In genomic region chr1:226349801-226350503, GRCh38 we compare ENCODE assay signal across 9 cellular contexts. TPM values are rescaled to one million over a fixed set of nuclear protein-coding genes. Genes with fewer than 3 reads are reported as not detected.
DNase-seq lines count a peak whose midpoint lies in the region; ATAC-seq, FAIRE-seq and TF ChIP-seq lines count a peak whose summit lies in the region.
"Had no signal": no experiment of that assay in that cellular context is flagged by ENCODE, and none has a peak within 500 bp of the region (broad histone marks: within the 10 kb centered on the region; RNA-seq: fewer than 3 reads in every experiment).

No MANE protein-coding gene starts in this region.

- peaks cover 45% of the 10 kb centered on the region for H3K4me1 Mint-ChIP-seq in activated B cell treated with CpG ODN at 0.5 μM for 24 hours

- no peaks in the 10 kb centered on the region for H3K27me3 Mint-ChIP-seq in activated B cell treated with CpG ODN at 0.5 μM for 24 hours

- H2AFZ ChIP-seq in GM23248: no peak overlapping the region

- CTCF ChIA-PET in activated B cell treated with CpG ODN at 0.5 μM for 24 hours (lab: Charles Lee): interaction anchor here (0.7 kb wide), 1 partner anchor 224 kb away, joined by 3 read pairs; no protein-coding TSS in a partner anchor

- DNase-seq in activated B cell treated with CpG ODN at 0.5 μM for 24 hours (no peak), small intestine (peak; percentile 92), GM23248 (no peak), DMS53 (lab: John Stamatoyannopoulos, UW) (no peak)
- no peak for DNase-seq in stimulated activated CD4-positive, alpha-beta T cell treated with anti-CD3 and anti-CD28 coated beads, Interleukin-1b, Interleukin-23, amount 100 ng/mL, for 48 hours
- DNase-seq: left ventricle myocardium inferior had no signal

- no peak overlapping the region for H3K4me2 ChIP-seq in GM23248 (ENCODE audit: unreplicated experiment)

- H3K4me1 ChIP-seq in small intestine (ENCODE audit: control insufficient read depth in 2 of 2, insufficient read depth in 1 of 2, low read depth in 1 of 2, low read length in 1 of 2) (no peaks in the 10 kb centered on the region), GM23248 (ENCODE audit: insufficient read depth) (no peaks in the 10 kb centered on the region)

- WGBS in small intestine, 3 donors: 13 to 34% (median 31%) methylated on average over 17 of the region's 17 CpGs
- 70 to 72% methylated on average over 17 of the region's 17 CpGs for WGBS in GM23248 (ENCODE audit: low coverage in 1 of 2, low lambda C conversion rate in 2 of 2, missing lambda C conversion rate in 2 of 2), 2 experiments

- no peaks in the 10 kb centered on the region for H3K9me3 Mint-ChIP-seq in activated B cell treated with CpG ODN at 0.5 μM for 24 hours

- in situ Hi-C loops in GM23248 (cut with MboI): no loop called here

- peak overlapping the region; percentile 68 for H3K27ac Mint-ChIP-seq in activated B cell treated with CpG ODN at 0.5 μM for 24 hours

- H3F3A ChIP-seq in GM23248 (ENCODE audit: insufficient read depth): no peaks in the 10 kb centered on the region

- no peak overlapping the region for H3K9ac ChIP-seq in GM23248

- H3K27me3 ChIP-seq in small intestine (ENCODE audit: control insufficient read depth in 2 of 2, insufficient read depth in 2 of 2, low read length in 2 of 2) (no peaks in the 10 kb centered on the region), GM23248 (replicated peaks; ENCODE audit: insufficient read depth) (no peaks in the 10 kb centered on the region)

- no peaks in the 10 kb centered on the region for H3K9me3 ChIP-seq in small intestine (ENCODE audit: control insufficient read depth, low read depth)
- H3K9me3 ChIP-seq in GM23248 (ENCODE audit: low read depth): no peaks in the 10 kb centered on the region
- H3K9me3 ChIP-seq: left ventricle myocardium inferior had no signal

- no peak for FAIRE-seq in small intestine (lab: Jason Lieb, UNC)
- FAIRE-seq: endometrium had no signal

- H4K20me1 ChIP-seq in GM23248 (ENCODE audit: insufficient read depth): no peaks in the 10 kb centered on the region

- no peaks in the 10 kb centered on the region for H3K36me3 Mint-ChIP-seq in activated B cell treated with CpG ODN at 0.5 μM for 24 hours (ENCODE audit: low read depth)

- POLR2A ChIA-PET in activated B cell treated with CpG ODN at 0.5 μM for 24 hours (lab: Charles Lee): no interaction called here

- no peak for TF ChIP-seq CTCF in activated B cell treated with CpG ODN at 0.5 μM for 24 hours (IDR thresholded peaks at IDR 0.05)

- peak overlapping the region; percentile 41 for H3K4me3 Mint-ChIP-seq in activated B cell treated with CpG ODN at 0.5 μM for 24 hours

- intact Hi-C loops in activated B cell treated with CpG ODN at 0.5 μM for 24 hours (cut with micrococcal nuclease): no loop called here

- peak overlapping the region; percentile 76 to 79 for H3K27ac ChIP-seq in small intestine (ENCODE audit: low read depth in 1 of 2, low read length in 1 of 2)
- H3K27ac ChIP-seq in GM23248: no peak overlapping the region
- H3K27ac ChIP-seq: left ventricle myocardium inferior had no signal

- no peaks in the 10 kb centered on the region for H3K36me3 ChIP-seq in small intestine (ENCODE audit: control insufficient read depth in 2 of 2, insufficient read depth in 2 of 2, low read length in 2 of 2)
- no peaks in the 10 kb centered on the region for H3K36me3 ChIP-seq in GM23248 (ENCODE audit: low read depth)
- H3K36me3 ChIP-seq: left ventricle myocardium inferior had no signal

- H3K4me3 ChIP-seq in small intestine (ENCODE audit: low read depth in 1 of 2, low read length in 2 of 2) (no peak overlapping the region), GM23248 (no peak overlapping the region)
- H3K4me3 ChIP-seq: left ventricle myocardium inferior had no signal

- ATAC-seq in GM18868 (IDR thresholded peaks at IDR 0.05; ENCODE audit: unreplicated experiment) (peak; percentile 59), HG03175 (IDR thresholded peaks at IDR 0.05; ENCODE audit: unreplicated experiment) (peak; percentile 37), activated B cell treated with CpG ODN at 0.5 μM for 24 hours (ENCODE audit: low read depth) (peak; percentile 45)

- H3K9me2 ChIP-seq in GM23248 (ENCODE audit: insufficient read depth): no peaks in the 10 kb centered on the region

- H3K79me2 ChIP-seq in GM23248 (ENCODE audit: insufficient read depth): no peaks in the 10 kb centered on the region

RNA-seq across cellular contexts. Expression of gene LIN9, which starts 41.0 kb away (rescaled TPM):
- total RNA-seq in activated B cell treated with CpG ODN at 0.5 μM for 24 hours: 3.5 and 4.5 TPM in 2 replicates
- 1 to 10 TPM; 1.8 to 4.9 (median 2.4) TPM for polyA plus RNA-seq in small intestine
- 2.8 and 4.0 TPM in 2 replicates for total RNA-seq in GM23248 (2014; rRNA removed; shearing (Covaris generic))
- 3.9 and 4.7 TPM in 2 replicates for polyA plus RNA-seq in GM23248 (2016; fragmentation: Nextera tagmentation; extraction: Ambion mirVana)

RNA-seq across cellular contexts. Expression of gene PARP1, which starts 57.9 kb away (rescaled TPM):
- total RNA-seq in activated B cell treated with CpG ODN at 0.5 μM for 24 hours: 232 and 260 TPM in 2 replicates
- 10 to 100 TPM; 17.4 to 46.5 (median 23.8) TPM for polyA plus RNA-seq in small intestine
- 50.0 and 70.4 TPM in 2 replicates for total RNA-seq in GM23248 (2014; rRNA removed; shearing (Covaris generic))
- 46.2 and 53.4 TPM in 2 replicates for polyA plus RNA-seq in GM23248 (2016; fragmentation: Nextera tagmentation; extraction: Ambion mirVana)
